ENCODE assay signal across 35 cellular contexts in genomic region chr7:113230691-113231090, GRCh38.
"Had no signal": no experiment of that assay in that cellular context is flagged by ENCODE, and none has a peak within 500 bp of the region (broad histone marks: within the 10 kb centered on the region; RNA-seq: fewer than 3 reads in every experiment).

No MANE protein-coding gene starts in this region.

- H3K36me3 ChIP-seq: MG63 had no signal

- H3K4me3 ChIP-seq: MG63 had no signal

- H3K27me3 ChIP-seq: MG63 had no signal

- H3K9me3 ChIP-seq: MG63 had no signal

- DNase-seq: Karpas-422, MG63, MM.1S, MV-4-11, NCI-H1048, NCI-H1092, NCI-H1092 treated with DMSO at 0.1 percent for 48 hours, NCI-H1105, NCI-H1105 treated with DMSO at 0.1 percent for 48 hours, NCI-H1417, NCI-H1417 treated with DMSO at 0.1 percent for 48 hours, NCI-H1436, NCI-H1436 treated with DMSO at 0.1 percent for 48 hours, NCI-H146, NCI-H1694, NCI-H1694 treated with DMSO at 0.1 percent for 48 hours, NCI-H187, NCI-H187 treated with DMSO at 0.1 percent for 48 hours, NCI-H1930, NCI-H2029, NCI-H2029 treated with DMSO at 0.1 percent for 48 hours, NCI-H2081, NCI-H2081 treated with DMSO at 0.1 percent for 48 hours, NCI-H2107, NCI-H2171, NCI-H2171 treated with DMSO at 0.1 percent for 48 hours, NCI-H2227 treated with DMSO at 0.1 percent for 48 hours, NCI-H226, NCI-H345, NCI-H446, NCI-H446 treated with DMSO at 0.1 percent for 48 hours, NCI-H510A, NCI-H510A treated with DMSO at 0.1 percent for 48 hours, NCI-H524, NCI-H524 treated with DMSO at 0.1 percent for 48 hours had no signal
